ENCODE assay signal across 14 cellular contexts in the genomic region with DNA sequence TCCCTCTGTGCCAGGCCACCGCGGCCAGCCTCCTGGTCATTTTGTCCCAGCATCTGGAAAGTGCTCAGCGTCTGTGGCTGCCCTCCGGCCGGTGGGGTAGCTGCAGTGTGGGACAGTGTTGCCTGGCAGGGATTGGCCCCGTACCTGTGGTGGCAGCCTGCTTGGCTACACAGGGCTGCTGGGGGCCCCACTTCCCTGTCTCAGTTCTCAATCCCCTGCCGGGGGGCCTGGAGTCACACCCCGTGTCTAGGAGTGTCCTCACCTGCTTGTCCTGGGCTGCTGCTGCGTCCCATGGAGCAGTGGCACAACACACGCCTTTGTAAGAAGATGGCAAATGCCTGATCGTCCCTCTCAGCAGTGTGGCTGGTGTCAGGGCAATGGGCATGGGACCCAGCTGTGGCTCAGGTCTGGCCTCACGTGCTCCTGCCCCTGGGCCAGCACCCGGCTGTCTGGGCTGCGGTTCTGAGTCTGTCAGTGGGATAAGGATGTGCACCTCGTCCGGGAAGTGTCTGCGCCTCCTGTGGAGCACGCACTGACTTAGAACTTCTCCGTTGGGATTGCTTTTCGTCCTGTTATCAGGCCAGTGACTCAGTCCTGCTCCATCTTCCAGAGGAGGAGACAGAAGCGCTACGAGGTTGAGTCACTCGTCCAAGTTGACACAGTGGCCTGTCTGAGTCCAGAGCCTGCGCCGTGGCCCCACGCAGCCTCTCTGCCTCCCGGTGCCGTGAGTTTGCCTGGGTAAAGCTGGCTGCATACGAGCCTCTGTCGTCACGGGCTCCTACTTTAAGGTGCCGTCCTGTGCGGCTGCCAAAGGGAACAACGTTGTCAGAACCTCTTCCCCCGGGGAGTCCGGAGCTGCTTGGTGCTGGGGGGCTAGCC. TPM values are rescaled to one million over a fixed set of nuclear protein-coding genes. Genes with fewer than 3 reads are reported as not detected.
A peak's percentile ranks its signal among the peaks of the same experiment; 100 is the strongest.
DNase-seq lines count a peak whose midpoint lies in the region; ATAC-seq, FAIRE-seq and TF ChIP-seq lines count a peak whose summit lies in the region.
"Had no signal": no experiment of that assay in that cellular context is flagged by ENCODE, and none has a peak within 500 bp of the region (broad histone marks: within the 10 kb centered on the region; RNA-seq: fewer than 3 reads in every experiment).

No MANE protein-coding gene starts in this region.

- no peak overlapping the region for H4K8ac ChIP-seq in H9 (replicated peaks; ENCODE audit: insufficient read length, low read depth, low read length)

- H3K4ac ChIP-seq in H9 (ENCODE audit: low read depth, low read length), result no peak overlapping the region

- no peaks in the 10 kb centered on the region for H3K36me3 ChIP-seq in heart right ventricle
- H3K36me3 ChIP-seq in small intestine (ENCODE audit: control insufficient read depth in 2 of 2, insufficient read depth in 2 of 2, low read length in 2 of 2), result no peaks in the 10 kb centered on the region

- H2BK120ac ChIP-seq in H9 (ENCODE audit: low read depth, low read length, poor library complexity, severe bottlenecking), result no peak overlapping the region

- H3K36me3 Mint-ChIP-seq in H9 (ENCODE audit: insufficient read depth in 1 of 3, low read depth in 3 of 3), result no peaks in the 10 kb centered on the region; a peak in 1 of 7 replicates
- H3K36me3 Mint-ChIP-seq: IgD-negative memory B cell had no signal

- peak in 6 of 8 donors; percentile 18 to 69 (median 40) for ATAC-seq in heart right ventricle
- no peak for ATAC-seq in GM21786 (IDR thresholded peaks at IDR 0.05; ENCODE audit: unreplicated experiment)

- H4K20me1 ChIP-seq in H9 (ENCODE audit: control insufficient read depth, insufficient read depth, insufficient read length), result no peaks in the 10 kb centered on the region

- H2BK12ac ChIP-seq in H9 (ENCODE audit: insufficient read length, low read depth, low read length), result no peak overlapping the region

- peak; percentile 21 for DNase-seq in H9
- peak; percentile 71 for DNase-seq in T1000 (lab: John Stamatoyannopoulos, UW)
- DNase-seq in heart right ventricle, result no peak
- DNase-seq in small intestine, result peak; percentile 25
- DNase-seq in pons (ENCODE audit: low spot score), result no peak
- no peak for DNase-seq in inferior parietal cortex (ENCODE audit: extremely low spot score)
- DNase-seq: foreskin melanocyte, mesendoderm, SW 1271 had no signal

- H3K4me1 Mint-ChIP-seq in H9, result peaks cover 2 to 6% of the 10 kb centered on the region in 2 experiments; a peak in 2 of 4 replicates
- H3K4me1 Mint-ChIP-seq: IgD-negative memory B cell had no signal

- WGBS in H9 (ENCODE audit: extremely low coverage, insufficient read length, low lambda C conversion rate), result no CpG with 5 or more reads among the region's 36 CpGs
- 76 to 78% methylated on average over 36 of the region's 36 CpGs for WGBS in heart right ventricle, 2 donors
- 84 to 90% (median 87%) methylated on average over 36 of the region's 36 CpGs for WGBS in small intestine, 3 donors

- TF ChIP-seq CTCF in H9 (conservative IDR thresholded peaks at IDR 0.05), result no peak
- TF ChIP-seq CTCF in heart right ventricle (IDR thresholded peaks at IDR 0.05), result no peak

- H3K9me3 ChIP-seq in H9 (ENCODE audit: control insufficient read depth, low read depth, low read length), result no peaks in the 10 kb centered on the region
- H3K9me3 ChIP-seq in heart right ventricle, result no peaks in the 10 kb centered on the region
- no peaks in the 10 kb centered on the region for H3K9me3 ChIP-seq in small intestine (ENCODE audit: control insufficient read depth, low read depth)

- peaks cover 6 to 8% of the 10 kb centered on the region in 2 experiments; a peak in 4 of 5 replicates for H3K9me3 Mint-ChIP-seq in H9
- H3K9me3 Mint-ChIP-seq: IgD-negative memory B cell; stimulated activated naive CD8-positive, alpha-beta T cell treated with anti-CD3 and anti-CD28 coated beads, Interleukin-15, Interleukin-2, amounts not matched to agents 100 ng/mL and 50 ng/mL, for 24 hours had no signal

- no peak overlapping the region for H2AK5ac ChIP-seq in H9 (ENCODE audit: insufficient read length, low read length)

- no peaks in the 10 kb centered on the region for H3K79me1 ChIP-seq in H9 (ENCODE audit: insufficient read depth, low read depth, low read length, poor library complexity, severe bottlenecking)

- no peaks in the 10 kb centered on the region; the same call in 1 of the 2 replicates for H3K4me1 ChIP-seq in H9 (ENCODE audit: insufficient read depth, low read length)
- H3K4me1 ChIP-seq in heart right ventricle, result peaks cover 0 to 9% (median 2%) of the 10 kb centered on the region in 9 donors
- peaks cover 0 to 2% of the 10 kb centered on the region in 2 donors for H3K4me1 ChIP-seq in small intestine (ENCODE audit: control insufficient read depth in 2 of 2, insufficient read depth in 1 of 2, low read depth in 1 of 2, low read length in 1 of 2)

- H3K27me3 ChIP-seq in H9 (ENCODE audit: insufficient read depth, low read length), result no peaks in the 10 kb centered on the region
- peaks cover 0 to 7% (median 4%) of the 10 kb centered on the region in 7 donors for H3K27me3 ChIP-seq in heart right ventricle
- H3K27me3 ChIP-seq in small intestine (ENCODE audit: control insufficient read depth in 2 of 2, insufficient read depth in 2 of 2, low read length in 2 of 2), result no peaks in the 10 kb centered on the region

- H3K23me2 ChIP-seq in H9 (ENCODE audit: insufficient read length, low read depth, low read length, poor library complexity, severe bottlenecking), result no peaks in the 10 kb centered on the region

- no peak overlapping the region for H3K56ac ChIP-seq in H9 (ENCODE audit: insufficient read length, low read depth, low read length)

- FAIRE-seq in small intestine (lab: Jason Lieb, UNC), result no peak

- no peak overlapping the region for H2AFZ ChIP-seq in H9 (ENCODE audit: low read length)

- no peak overlapping the region for H3K9ac ChIP-seq in H9 (ENCODE audit: extremely low read depth, insufficient read length, low read length)

- H3K18ac ChIP-seq in H9 (ENCODE audit: insufficient read length, low read depth, low read length), result peak overlapping the region; percentile 48

- intact Hi-C loops in heart right ventricle (cut with DNase I), result no loop called here

- no peak overlapping the region for H3K14ac ChIP-seq in H9 (ENCODE audit: insufficient read depth, low read length)

- H3K79me2 ChIP-seq in H9 (ENCODE audit: insufficient read depth, low read length), result no peaks in the 10 kb centered on the region

- H3K27ac ChIP-seq in H9 (ENCODE audit: insufficient read length, low read depth, low read length), result no peak overlapping the region
- no peak overlapping the region for H3K27ac ChIP-seq in heart right ventricle
- H3K27ac ChIP-seq in small intestine (ENCODE audit: low read depth in 1 of 2, low read length in 1 of 2), result no peak overlapping the region

- H3K23ac ChIP-seq in H9 (ENCODE audit: insufficient read length, low read depth, low read length), result no peak overlapping the region

- no peak overlapping the region for H3K4me3 Mint-ChIP-seq in H9
- H3K4me3 Mint-ChIP-seq: IgD-negative memory B cell; stimulated activated naive CD8-positive, alpha-beta T cell treated with anti-CD3 and anti-CD28 coated beads, Interleukin-15, Interleukin-2, amounts not matched to agents 100 ng/mL and 50 ng/mL, for 24 hours had no signal

- no peak overlapping the region for H3T11ph ChIP-seq in H9 (ENCODE audit: low read length)

- H3K27ac Mint-ChIP-seq in H9, result peak overlapping the region in 1 of 3 experiments; percentile 83; a peak in 1 of 7 replicates
- H3K27ac Mint-ChIP-seq: IgD-negative memory B cell; stimulated activated naive CD8-positive, alpha-beta T cell treated with anti-CD3 and anti-CD28 coated beads, Interleukin-15, Interleukin-2, amounts not matched to agents 100 ng/mL and 50 ng/mL, for 24 hours had no signal

- H4K5ac ChIP-seq in H9 (ENCODE audit: insufficient read length, low read depth, low read length), result no peak overlapping the region

- H3K4me3 ChIP-seq in heart right ventricle, result no peak overlapping the region
- H3K4me3 ChIP-seq in small intestine (ENCODE audit: low read depth in 1 of 2, low read length in 2 of 2), result no peak overlapping the region

- peak overlapping the region; percentile 62 for H2BK5ac ChIP-seq in H9 (ENCODE audit: insufficient read length, low read length)

- H2BK20ac ChIP-seq in H9 (ENCODE audit: low read depth, low read length, poor library complexity, severe bottlenecking), result no peak overlapping the region

- H3K27me3 Mint-ChIP-seq in H9 (ENCODE audit: low read depth), result peaks cover 3% of the 10 kb centered on the region

- H3K4me2 ChIP-seq in H9 (ENCODE audit: insufficient read depth, insufficient read length, low read length), result no peak overlapping the region

- H4K91ac ChIP-seq in H9 (ENCODE audit: insufficient read length, low read depth, low read length), result no peak overlapping the region

- H2BK15ac ChIP-seq in H9 (ENCODE audit: low read depth, low read length), result no peak overlapping the region

RNA-seq across cellular contexts. Expression of a gene that starts 41.0 kb away (rescaled TPM):
- total RNA-seq in H9 (2021), result not detected in 2 replicates
- not detected for total RNA-seq in heart right ventricle
- polyA plus RNA-seq in heart right ventricle, result not detected
- not detected for polyA plus RNA-seq in small intestine
- total RNA-seq: activated CD8-positive, alpha-beta memory T cell treated with anti-CD3 and anti-CD28 coated beads for 36 hours; G401 had no signal
- polyA plus RNA-seq: IgD-negative memory B cell had no signal

Comparison
In these comparisons a context has a peak if more than half of its experiments do, and no peak if none do; other contexts are left out.
1. DNase-seq: peak in H9 (single experiment), T1000 (single experiment) and small intestine (single experiment); none in heart right ventricle (0 of 2), pons (single experiment) and inferior parietal cortex (single experiment).